Comparison of ENCODE assay signal across 13 cellular contexts in the genomic region with DNA sequence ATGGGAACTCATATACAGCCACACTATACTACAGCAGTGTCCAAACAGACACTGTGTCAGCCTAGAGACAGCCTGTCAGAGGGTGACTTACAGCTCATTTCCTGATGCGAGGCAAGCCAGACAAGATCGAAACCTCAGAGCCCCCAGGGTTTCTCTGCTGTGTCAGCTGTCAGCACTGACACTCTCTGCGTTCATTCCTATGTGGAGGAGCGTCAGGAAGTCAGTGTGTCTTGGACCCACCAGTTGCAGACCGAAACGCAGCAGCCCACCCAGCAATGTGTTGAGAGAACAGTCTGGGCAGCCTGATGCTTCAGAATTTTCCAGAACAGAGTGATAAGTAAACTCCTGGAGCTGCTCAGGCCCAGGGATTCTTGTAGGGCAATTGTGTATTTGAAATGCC. TPM values are rescaled to one million over a fixed set of nuclear protein-coding genes. Genes with fewer than 3 reads are reported as not detected.
A peak's percentile ranks its signal among the peaks of the same experiment; 100 is the strongest.
DNase-seq lines count a peak whose midpoint lies in the region; ATAC-seq lines count a peak whose summit lies in the region.
"Had no signal": no experiment of that assay in that cellular context is flagged by ENCODE, and none has a peak within 500 bp of the region (broad histone marks: within the 10 kb centered on the region; RNA-seq: fewer than 3 reads in every experiment).

No MANE protein-coding gene starts in this region.

- no peaks in the 10 kb centered on the region for H3K27me3 ChIP-seq in CD4-positive, alpha-beta memory T cell (ENCODE audit: insufficient read depth, low read length)
- H3K27me3 ChIP-seq in trophoblast cell (ENCODE audit: insufficient read depth, low read length) = no peaks in the 10 kb centered on the region

- peak in 2 of 5 donors; percentile 38 to 42 for DNase-seq in CD4-positive, alpha-beta memory T cell
- peak; percentile 76 for DNase-seq in NCI-H69 (lab: John Stamatoyannopoulos, UW)
- DNase-seq in activated CD8-positive, alpha-beta T cell treated with anti-CD3 and anti-CD28 coated beads, Interleukin-2, amount 10 ng/mL, durations not matched to agents 7 days and 5 days = peak; percentile 43
- DNase-seq in naive thymus-derived CD8-positive, alpha-beta T cell = no peak
- no peak for DNase-seq in HPDE6-E6E7 (ENCODE audit: extremely low spot score)
- no peak for DNase-seq in trophoblast cell
- DNase-seq: Caco-2, IMR-90, NCI-H510A, small intestine had no signal

- H3K4me1 Mint-ChIP-seq in CD4-positive, alpha-beta memory T cell = peaks cover 8 to 12% (median 9%) of the 10 kb centered on the region in 4 donors
- peaks cover 5% of the 10 kb centered on the region for H3K4me1 Mint-ChIP-seq in activated CD8-positive, alpha-beta T cell treated with anti-CD3 and anti-CD28 coated beads, Interleukin-2, amount 10 ng/mL, durations not matched to agents 7 days and 5 days (ENCODE audit: low read depth)
- H3K4me1 Mint-ChIP-seq in naive thymus-derived CD8-positive, alpha-beta T cell = peaks cover 3 to 8% (median 6%) of the 10 kb centered on the region in 4 donors

- H3K4me2 ChIP-seq in trophoblast cell (ENCODE audit: low read length) = no peak overlapping the region

- POLR2A ChIA-PET in CD4-positive, alpha-beta memory T cell (lab: Charles Lee; ENCODE audit: partially characterized antibody) = no interaction called here
- POLR2A ChIA-PET in activated CD8-positive, alpha-beta T cell treated with anti-CD3 and anti-CD28 coated beads, Interleukin-2, amount 10 ng/mL, durations not matched to agents 7 days and 5 days (lab: Charles Lee) = no interaction called here
- POLR2A ChIA-PET in naive thymus-derived CD8-positive, alpha-beta T cell (lab: Charles Lee) = no interaction called here

- no peaks in the 10 kb centered on the region for H3K79me1 ChIP-seq in trophoblast cell (ENCODE audit: low read length)

- H3K4me3 ChIP-seq in CD4-positive, alpha-beta memory T cell (ENCODE audit: low read length in 2 of 2) = peak overlapping the region in 1 of 2 donors; percentile 2
- H3K4me3 ChIP-seq in trophoblast cell (ENCODE audit: low read depth, low read length) = no peak overlapping the region

- no peak overlapping the region for H2BK5ac ChIP-seq in trophoblast cell (ENCODE audit: low read depth, low read length, poor library complexity)

- H3K4me1 ChIP-seq in CD4-positive, alpha-beta memory T cell (ENCODE audit: insufficient read depth, low read length) = peaks cover 16% of the 10 kb centered on the region
- H3K4me1 ChIP-seq in trophoblast cell (ENCODE audit: control insufficient read depth in 1 of 2, insufficient read depth in 2 of 2, low read length in 2 of 2) = peaks cover 3 to 4% of the 10 kb centered on the region in 2 experiments
- H3K4me1 ChIP-seq: Caco-2 had no signal

- H4K8ac ChIP-seq in trophoblast cell (ENCODE audit: low read depth, low read length) = no peak overlapping the region

- peak; percentile 86 for ATAC-seq in activated CD8-positive, alpha-beta T cell treated with anti-CD3 and anti-CD28 coated beads, Interleukin-2, amount 10 ng/mL, durations not matched to agents 7 days and 5 days
- ATAC-seq in naive thymus-derived CD8-positive, alpha-beta T cell = peak; percentile 68 to 82
- ATAC-seq in GM18498 (IDR thresholded peaks at IDR 0.05; ENCODE audit: unreplicated experiment) = no peak
- ATAC-seq in HG02610 (IDR thresholded peaks at IDR 0.05; ENCODE audit: unreplicated experiment) = no peak

- H2AFZ ChIP-seq in trophoblast cell (ENCODE audit: insufficient read depth, low read length, poor library complexity) = no peak overlapping the region

- no peak overlapping the region for H2AK5ac ChIP-seq in trophoblast cell (ENCODE audit: low read length)

- no peak overlapping the region for H3K23ac ChIP-seq in trophoblast cell (ENCODE audit: low read length)

- H4K91ac ChIP-seq in trophoblast cell (ENCODE audit: low read depth, low read length) = no peak overlapping the region

- H3K14ac ChIP-seq in trophoblast cell (ENCODE audit: low read length) = no peak overlapping the region

- peaks cover 0 to 3% of the 10 kb centered on the region in 2 donors for H3K27me3 Mint-ChIP-seq in CD4-positive, alpha-beta memory T cell
- H3K27me3 Mint-ChIP-seq in activated CD8-positive, alpha-beta T cell treated with anti-CD3 and anti-CD28 coated beads, Interleukin-2, amount 10 ng/mL, durations not matched to agents 7 days and 5 days (ENCODE audit: low read depth) = peaks cover 19% of the 10 kb centered on the region
- H3K27me3 Mint-ChIP-seq in naive thymus-derived CD8-positive, alpha-beta T cell = peaks cover 0 to 9% (median 5%) of the 10 kb centered on the region in 5 donors

- H2BK120ac ChIP-seq in trophoblast cell (ENCODE audit: insufficient read depth, low read length, poor library complexity) = no peak overlapping the region

- H3K36me3 ChIP-seq in CD4-positive, alpha-beta memory T cell (ENCODE audit: insufficient read depth, low read length) = no peaks in the 10 kb centered on the region
- no peaks in the 10 kb centered on the region for H3K36me3 ChIP-seq in trophoblast cell (ENCODE audit: control insufficient read depth in 1 of 2, insufficient read depth in 2 of 2, low read length in 2 of 2)

- no peak overlapping the region for H3K18ac ChIP-seq in trophoblast cell (ENCODE audit: low read length)

- H3K9me3 ChIP-seq in CD4-positive, alpha-beta memory T cell (ENCODE audit: control insufficient read depth in 1 of 2, low read length in 2 of 2) = no peaks in the 10 kb centered on the region
- H3K9me3 ChIP-seq in trophoblast cell (ENCODE audit: insufficient read depth, low read depth, low read length) = no peaks in the 10 kb centered on the region
- H3K9me3 ChIP-seq: Caco-2 had no signal

- H3K79me2 ChIP-seq in trophoblast cell (ENCODE audit: control insufficient read depth, insufficient read depth, low read length, poor library complexity) = no peaks in the 10 kb centered on the region

- CTCF ChIA-PET in CD4-positive, alpha-beta memory T cell (lab: Charles Lee; ENCODE audit: partially characterized antibody) = interaction anchor here (1.0 to 1.6 kb wide), 2 partner anchors 21 to 75 kb away, joined by 3 to 8 read pairs; no protein-coding TSS in a partner anchor
- CTCF ChIA-PET in activated CD8-positive, alpha-beta T cell treated with anti-CD3 and anti-CD28 coated beads, Interleukin-2, amount 10 ng/mL, durations not matched to agents 7 days and 5 days (lab: Charles Lee) = interaction anchor here (1.4 to 2.0 kb wide), 2 partner anchors 22 to 234 kb away, joined by 5 read pairs; no protein-coding TSS in a partner anchor

- H3K9me3 Mint-ChIP-seq in CD4-positive, alpha-beta memory T cell = peaks cover 0 to 5% (median 0%) of the 10 kb centered on the region in 8 donors
- H3K9me3 Mint-ChIP-seq in activated CD8-positive, alpha-beta T cell treated with anti-CD3 and anti-CD28 coated beads, Interleukin-2, amount 10 ng/mL, durations not matched to agents 7 days and 5 days (ENCODE audit: insufficient read depth) = no peaks in the 10 kb centered on the region
- H3K9me3 Mint-ChIP-seq in naive thymus-derived CD8-positive, alpha-beta T cell = peaks cover 0 to 3% (median 0%) of the 10 kb centered on the region in 9 donors

- WGBS in trophoblast cell (ENCODE audit: extremely low coverage, insufficient coverage, insufficient read length) = no CpG with 5 or more reads among the region's 6 CpGs

- H3K9ac ChIP-seq in trophoblast cell (ENCODE audit: low read length) = no peak overlapping the region

- no peak overlapping the region for H3K27ac ChIP-seq in CD4-positive, alpha-beta memory T cell (ENCODE audit: low read depth, low read length)
- no peak overlapping the region for H3K27ac ChIP-seq in trophoblast cell (ENCODE audit: low read depth, low read length)

- no peak overlapping the region for H4K12ac ChIP-seq in trophoblast cell (ENCODE audit: low read depth, low read length)

- intact Hi-C loops in CD4-positive, alpha-beta memory T cell (cut with micrococcal nuclease) = no loop called here

- no peak overlapping the region for H2BK12ac ChIP-seq in trophoblast cell (ENCODE audit: low read length)

- H3K4me3 Mint-ChIP-seq in CD4-positive, alpha-beta memory T cell = peak overlapping the region in 7 of 8 donors; percentile 75 to 84 (median 81)
- H3K4me3 Mint-ChIP-seq in activated CD8-positive, alpha-beta T cell treated with anti-CD3 and anti-CD28 coated beads, Interleukin-2, amount 10 ng/mL, durations not matched to agents 7 days and 5 days = peak overlapping the region; percentile 29
- peak overlapping the region in 7 of 10 donors; percentile 28 to 63 (median 42) for H3K4me3 Mint-ChIP-seq in naive thymus-derived CD8-positive, alpha-beta T cell

- H3K4ac ChIP-seq in trophoblast cell (ENCODE audit: low read depth, low read length) = no peak overlapping the region

- peak overlapping the region; percentile 79 to 94 (median 91) for H3K27ac Mint-ChIP-seq in CD4-positive, alpha-beta memory T cell
- no peak overlapping the region for H3K27ac Mint-ChIP-seq in activated CD8-positive, alpha-beta T cell treated with anti-CD3 and anti-CD28 coated beads, Interleukin-2, amount 10 ng/mL, durations not matched to agents 7 days and 5 days
- peak overlapping the region in 5 of 10 donors; percentile 2 to 81 (median 60) for H3K27ac Mint-ChIP-seq in naive thymus-derived CD8-positive, alpha-beta T cell

- H3K36me3 Mint-ChIP-seq in CD4-positive, alpha-beta memory T cell = no peaks in the 10 kb centered on the region
- H3K36me3 Mint-ChIP-seq in activated CD8-positive, alpha-beta T cell treated with anti-CD3 and anti-CD28 coated beads, Interleukin-2, amount 10 ng/mL, durations not matched to agents 7 days and 5 days (ENCODE audit: low read depth) = no peaks in the 10 kb centered on the region
- H3K36me3 Mint-ChIP-seq in naive thymus-derived CD8-positive, alpha-beta T cell = peaks cover 0 to 2% (median 0%) of the 10 kb centered on the region in 3 donors

RNA-seq across cellular contexts. Expression of gene MAPT, which starts 20.6 kb away (rescaled TPM):
- total RNA-seq in CD4-positive, alpha-beta memory T cell = 1 to 10 TPM; 1.9 to 2.1 TPM
- under 1 TPM; 0.22 to 0.39 TPM for polyA plus RNA-seq in CD4-positive, alpha-beta memory T cell
- total RNA-seq in activated CD8-positive, alpha-beta T cell treated with anti-CD3 and anti-CD28 coated beads, Interleukin-2, amount 10 ng/mL, durations not matched to agents 7 days and 5 days = under 1 TPM in 1 of 2 experiments, not detected in 1; 0.11 TPM
- total RNA-seq in naive thymus-derived CD8-positive, alpha-beta T cell = under 1 TPM; 0.69 to 0.86 TPM
- polyA plus RNA-seq in naive thymus-derived CD8-positive, alpha-beta T cell = under 1 TPM; 0.14 to 0.33 (median 0.21) TPM
- 5.3 and 5.4 TPM in 2 replicates for polyA plus RNA-seq in trophoblast cell (2013)

RNA-seq across cellular contexts. Expression of gene SPPL2C, which starts 29.0 kb away (rescaled TPM):
- total RNA-seq in CD4-positive, alpha-beta memory T cell = not detected
- not detected for polyA plus RNA-seq in CD4-positive, alpha-beta memory T cell
- total RNA-seq in activated CD8-positive, alpha-beta T cell treated with anti-CD3 and anti-CD28 coated beads, Interleukin-2, amount 10 ng/mL, durations not matched to agents 7 days and 5 days = not detected
- not detected for total RNA-seq in naive thymus-derived CD8-positive, alpha-beta T cell
- not detected for polyA plus RNA-seq in naive thymus-derived CD8-positive, alpha-beta T cell
- polyA plus RNA-seq in trophoblast cell (2013) = not detected in 2 replicates
- total RNA-seq: Caco-2, IMR-90 had no signal
- polyA plus RNA-seq: adipose tissue, IMR-90, small intestine had no signal

Comparison
In these comparisons a context has a peak if more than half of its experiments do, and no peak if none do; other contexts are left out.
1. DNase-seq: peak in NCI-H69 (single experiment) and activated CD8-positive, alpha-beta T cell treated with anti-CD3 and anti-CD28 coated beads, Interleukin-2, amount 10 ng/mL, durations not matched to agents 7 days and 5 days (single experiment); none in naive thymus-derived CD8-positive, alpha-beta T cell (0 of 10), HPDE6-E6E7 (single experiment) and trophoblast cell (0 of 2).
2. H3K4me3 Mint-ChIP-seq: peak in every context shown above with its lines; median percentile 81 in CD4-positive, alpha-beta memory T cell; 42 in naive thymus-derived CD8-positive, alpha-beta T cell; 29 in activated CD8-positive, alpha-beta T cell treated with anti-CD3 and anti-CD28 coated beads, Interleukin-2, amount 10 ng/mL, durations not matched to agents 7 days and 5 days.
3. ATAC-seq: peak in activated CD8-positive, alpha-beta T cell treated with anti-CD3 and anti-CD28 coated beads, Interleukin-2, amount 10 ng/mL, durations not matched to agents 7 days and 5 days (single experiment) and naive thymus-derived CD8-positive, alpha-beta T cell (2 of 2); none in GM18498 (single experiment) and HG02610 (single experiment).